In the genomic region with DNA sequence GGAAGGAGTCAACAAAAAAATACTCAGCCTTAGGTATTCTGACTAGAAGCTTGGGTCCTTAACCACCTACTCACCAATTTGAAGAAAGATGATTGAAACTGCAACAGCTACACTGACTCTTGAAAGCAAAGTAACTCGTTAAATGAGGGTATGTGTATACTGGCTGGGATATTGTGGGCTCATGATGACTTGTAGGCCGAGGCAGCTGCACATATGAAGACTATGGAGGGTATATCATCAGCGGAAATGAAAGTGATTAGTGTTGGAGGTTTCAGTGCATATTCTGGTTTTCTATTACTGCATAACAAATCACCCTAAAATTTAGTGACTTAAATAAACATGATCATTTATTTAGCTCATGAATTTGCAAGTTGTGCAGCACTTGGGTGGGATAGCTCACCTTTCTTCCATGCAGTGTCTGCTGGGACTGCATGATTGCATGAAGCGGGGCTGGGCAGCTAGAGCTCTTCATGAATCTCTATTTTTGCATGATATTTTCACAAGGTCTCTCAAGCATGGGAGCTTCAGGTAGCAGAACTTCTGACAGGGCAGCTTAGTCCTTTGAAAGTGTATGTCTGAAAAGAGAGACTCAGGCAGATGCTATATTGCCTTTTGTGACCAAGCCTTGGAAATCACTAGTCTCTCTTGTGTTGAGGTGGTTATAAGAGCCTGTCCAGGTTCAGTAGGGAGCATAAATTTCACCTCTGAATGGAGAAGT, we compare ENCODE assay signal across 10 cellular contexts.
DNase-seq lines count a peak whose midpoint lies in the region; ATAC-seq and TF ChIP-seq lines count a peak whose summit lies in the region.
"Had no signal": no experiment of that assay in that cellular context is flagged by ENCODE, and none has a peak within 500 bp of the region (broad histone marks: within the 10 kb centered on the region; RNA-seq: fewer than 3 reads in every experiment).

No MANE protein-coding gene starts in this region.

- H3K4me3 ChIP-seq in subcutaneous abdominal adipose tissue (ENCODE audit: low read depth in 1 of 5, low read length in 5 of 5), result no peak overlapping the region
- H3K4me3 ChIP-seq in Peyer's patch, result no peak overlapping the region
- H3K4me3 ChIP-seq: GM23248 had no signal

- CTCF ChIA-PET in CD4-positive, alpha-beta T cell (lab: Charles Lee), result interaction anchor here (0.5 kb wide), 1 partner anchor 1895 kb away, joined by 3 read pairs; no protein-coding TSS in a partner anchor

- H3K9me3 ChIP-seq in subcutaneous abdominal adipose tissue (ENCODE audit: control insufficient read depth in 5 of 5, low read length in 5 of 5), result no peaks in the 10 kb centered on the region
- no peaks in the 10 kb centered on the region for H3K9me3 ChIP-seq in Peyer's patch
- no peaks in the 10 kb centered on the region for H3K9me3 ChIP-seq in CD4-positive, alpha-beta T cell (ENCODE audit: control insufficient read depth, low read length)

- H3K36me3 Mint-ChIP-seq in CD4-positive, alpha-beta T cell (ENCODE audit: low read depth), result no peaks in the 10 kb centered on the region

- no peak for TF ChIP-seq POLR2A in Peyer's patch (IDR thresholded peaks at IDR 0.05)

- H3K4me1 Mint-ChIP-seq in CD4-positive, alpha-beta T cell (ENCODE audit: low read depth), result no peaks in the 10 kb centered on the region

- H3K4me3 Mint-ChIP-seq in CD4-positive, alpha-beta T cell, result no peak overlapping the region

- H3K27ac ChIP-seq in subcutaneous abdominal adipose tissue (ENCODE audit: low read depth, low read length), result peak overlapping the region; percentile 80
- peak overlapping the region in 2 of 4 donors; percentile 88 to 89 for H3K27ac ChIP-seq in Peyer's patch
- H3K27ac ChIP-seq in CD4-positive, alpha-beta T cell (ENCODE audit: low read depth, low read length), result no peak overlapping the region

- peak; percentile 25 for DNase-seq in stimulated activated CD4-positive, alpha-beta T cell treated with anti-CD3 and anti-CD28 coated beads, Interleukin-15, amount 100 ng/mL, for 24 hours
- DNase-seq in stimulated activated CD4-positive, alpha-beta T cell treated with anti-CD3 and anti-CD28 coated beads, Interleukin-2, amount 100 ng/mL, for 48 hours, result no peak
- DNase-seq in NAMALWA (ENCODE audit: low spot score) (peak; percentile 8), Peyer's patch (no peak), NCI-H2107 (lab: John Stamatoyannopoulos, UW) (no peak)
- no peak for DNase-seq in CD4-positive, alpha-beta T cell
- DNase-seq: GM23248, NCI-H187 treated with DMSO at 0.1 percent for 48 hours had no signal

- H3K27ac Mint-ChIP-seq in CD4-positive, alpha-beta T cell, result no peak overlapping the region

- H3K9ac ChIP-seq in subcutaneous abdominal adipose tissue (ENCODE audit: low read length in 5 of 5), result no peak overlapping the region
- H3K9ac ChIP-seq: GM23248 had no signal

- H3K9me3 Mint-ChIP-seq in CD4-positive, alpha-beta T cell, result no peaks in the 10 kb centered on the region

- no peak for TF ChIP-seq CTCF in Peyer's patch (IDR thresholded peaks at IDR 0.05)
- no peak for TF ChIP-seq CTCF in CD4-positive, alpha-beta T cell (IDR thresholded peaks at IDR 0.05)

- POLR2A ChIA-PET in CD4-positive, alpha-beta T cell (lab: Charles Lee), result no interaction called here

- peak; percentile 98 for ATAC-seq in HG02840 (IDR thresholded peaks at IDR 0.05; ENCODE audit: low FRiP score, unreplicated experiment)
- no peak for ATAC-seq in CD4-positive, alpha-beta T cell (ENCODE audit: poor library complexity)

- H3K36me3 ChIP-seq in subcutaneous abdominal adipose tissue (ENCODE audit: control insufficient read depth in 5 of 5, insufficient read depth in 5 of 5, low read length in 5 of 5), result no peaks in the 10 kb centered on the region
- H3K36me3 ChIP-seq in Peyer's patch, result no peaks in the 10 kb centered on the region

- H3K27me3 ChIP-seq in subcutaneous abdominal adipose tissue (ENCODE audit: control insufficient read depth in 5 of 5, insufficient read depth in 4 of 5, low read length in 5 of 5) (no peaks in the 10 kb centered on the region), Peyer's patch (no peaks in the 10 kb centered on the region)
- no peaks in the 10 kb centered on the region for H3K27me3 ChIP-seq in CD4-positive, alpha-beta T cell (ENCODE audit: control insufficient read depth, insufficient read depth, low read length)

- H3K27me3 Mint-ChIP-seq in CD4-positive, alpha-beta T cell, result no peaks in the 10 kb centered on the region

- peaks cover 0 to 18% (median 6%) of the 10 kb centered on the region in 5 donors for H3K4me1 ChIP-seq in subcutaneous abdominal adipose tissue (ENCODE audit: control insufficient read depth in 5 of 5, insufficient read depth in 5 of 5, low read length in 5 of 5)
- peaks cover 0 to 19% (median 5%) of the 10 kb centered on the region in 4 donors for H3K4me1 ChIP-seq in Peyer's patch

- intact Hi-C loops in CD4-positive, alpha-beta T cell (cut with DNase I, micrococcal nuclease), result no loop called here

Comparison
In these comparisons a context has a peak if more than half of its experiments do, and no peak if none do; other contexts are left out.
1. DNase-seq: peak in stimulated activated CD4-positive, alpha-beta T cell treated with anti-CD3 and anti-CD28 coated beads, Interleukin-15, amount 100 ng/mL, for 24 hours (single experiment) and NAMALWA (single experiment); none in stimulated activated CD4-positive, alpha-beta T cell treated with anti-CD3 and anti-CD28 coated beads, Interleukin-2, amount 100 ng/mL, for 48 hours (0 of 2), Peyer's patch (0 of 3), CD4-positive, alpha-beta T cell (0 of 10) and NCI-H2107 (single experiment).